ENCODE assay signal across 1 cellular context in genomic region chr1:156608981-156609380, GRCh38.
A peak's percentile ranks its signal among the peaks of the same experiment; 100 is the strongest.
TF ChIP-seq lines count a peak whose summit lies in the region.

No MANE protein-coding gene starts in this region.

TF ChIP-seq in H1, 55 proteins besides CTCF, POLR2A, EP300 and RAD21:
- TF ChIP-seq GTF2F1 (IDR thresholded peaks at IDR 0.05; ENCODE audit: borderline replicate concordance, low read depth, low read length) (no peak), TCF12 (IDR thresholded peaks at IDR 0.05; ENCODE audit: low read depth, low read length) (peak; percentile 76)
